In the genomic region with DNA sequence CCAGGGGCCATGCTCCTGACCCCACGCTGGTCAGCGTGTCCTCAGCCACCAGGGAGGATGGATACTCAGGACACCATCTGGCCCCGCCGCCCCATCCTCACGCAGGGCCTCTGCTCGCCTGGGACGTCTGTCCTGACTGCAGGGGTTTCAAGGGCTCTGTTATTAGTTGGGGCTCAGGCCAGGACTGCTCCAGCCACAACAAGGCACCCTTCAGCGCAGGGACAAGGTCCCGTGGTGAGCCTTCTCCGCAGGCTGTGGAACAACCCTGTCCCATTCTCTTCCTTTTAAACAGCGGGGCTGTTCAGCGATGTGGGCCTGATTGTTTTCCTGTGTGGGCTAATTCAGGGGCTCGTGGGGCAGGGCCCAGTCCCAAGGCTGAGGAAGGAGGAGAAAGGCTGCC, we compare ENCODE assay signal across 12 cellular contexts.
DNase-seq lines count a peak whose midpoint lies in the region; ATAC-seq and TF ChIP-seq lines count a peak whose summit lies in the region.
"Had no signal": no experiment of that assay in that cellular context is flagged by ENCODE, and none has a peak within 500 bp of the region (broad histone marks: within the 10 kb centered on the region; RNA-seq: fewer than 3 reads in every experiment).

No MANE protein-coding gene starts in this region.

- H3K36me3 Mint-ChIP-seq in activated naive CD4-positive, alpha-beta T cell treated with anti-CD3 and anti-CD28 coated beads, Interleukin-2, amount 50 U/mL, for 24 hours, result peaks cover 3% of the 10 kb centered on the region
- peaks cover 38% of the 10 kb centered on the region for H3K36me3 Mint-ChIP-seq in activated naive CD8-positive, alpha-beta T cell treated with anti-CD3 and anti-CD28 coated beads, Interleukin-2, amount 50 U/mL, for 24 hours (ENCODE audit: low read depth)

- H3K27ac ChIP-seq in layer of hippocampus (ENCODE audit: low read depth, low read length) (peak overlapping the region; percentile 93), PC-3 (ENCODE audit: low read length) (no peak overlapping the region)

- no peaks in the 10 kb centered on the region for H3K79me2 ChIP-seq in PC-3 (ENCODE audit: low read length)

- TF ChIP-seq CTCF in PC-3 (conservative IDR thresholded peaks at IDR 0.05; ENCODE audit: low read depth, low read length), result no peak

- no peak for ATAC-seq in activated naive CD8-positive, alpha-beta T cell treated with anti-CD3 and anti-CD28 coated beads, Interleukin-2, amount 50 U/mL, for 24 hours
- ATAC-seq in GM21825 (IDR thresholded peaks at IDR 0.05; ENCODE audit: unreplicated experiment), result no peak
- ATAC-seq in PC-3, result no peak

- H3K27ac Mint-ChIP-seq in activated naive CD4-positive, alpha-beta T cell treated with anti-CD3 and anti-CD28 coated beads, Interleukin-2, amount 50 U/mL, for 24 hours, result peak overlapping the region; percentile 76
- peak overlapping the region; percentile 69 for H3K27ac Mint-ChIP-seq in activated naive CD8-positive, alpha-beta T cell treated with anti-CD3 and anti-CD28 coated beads, Interleukin-2, amount 50 U/mL, for 24 hours

- CTCF ChIA-PET in PC-3 (lab: Charles Lee), result no interaction called here

- no TSS peak for BruUV-seq in PC-3 (replicated peaks; lab: Mats Ljungman, UMichigan)

- DNase-seq in activated naive CD4-positive, alpha-beta T cell treated with Interleukin-2 at 50 U/mL for 16 hours, result no peak
- DNase-seq in activated naive CD8-positive, alpha-beta T cell treated with anti-CD3 and anti-CD28 coated beads, Interleukin-2, amount 50 U/mL, for 24 hours, result no peak
- peak; percentile 89 for DNase-seq in superior temporal gyrus (ENCODE audit: extremely low spot score)
- no peak for DNase-seq in RKO (ENCODE audit: low spot score)
- no peak for DNase-seq in PC-3
- DNase-seq: activated CD4-positive, alpha-beta T cell treated with anti-CD3 and anti-CD28 coated beads for 1 hour; EL; KG1; NCI-H2029 treated with DMSO at 0.1 percent for 48 hours had no signal

- H3K9me3 Mint-ChIP-seq in activated naive CD4-positive, alpha-beta T cell treated with anti-CD3 and anti-CD28 coated beads, Interleukin-2, amount 50 U/mL, for 24 hours, result no peaks in the 10 kb centered on the region
- H3K9me3 Mint-ChIP-seq in activated naive CD8-positive, alpha-beta T cell treated with anti-CD3 and anti-CD28 coated beads, Interleukin-2, amount 50 U/mL, for 24 hours, result no peaks in the 10 kb centered on the region

- no peaks in the 10 kb centered on the region for H3K27me3 Mint-ChIP-seq in activated naive CD4-positive, alpha-beta T cell treated with anti-CD3 and anti-CD28 coated beads, Interleukin-2, amount 50 U/mL, for 24 hours
- no peaks in the 10 kb centered on the region for H3K27me3 Mint-ChIP-seq in activated naive CD8-positive, alpha-beta T cell treated with anti-CD3 and anti-CD28 coated beads, Interleukin-2, amount 50 U/mL, for 24 hours

- H3K4me1 Mint-ChIP-seq in activated naive CD4-positive, alpha-beta T cell treated with anti-CD3 and anti-CD28 coated beads, Interleukin-2, amount 50 U/mL, for 24 hours, result peaks cover 91% of the 10 kb centered on the region
- H3K4me1 Mint-ChIP-seq in activated naive CD8-positive, alpha-beta T cell treated with anti-CD3 and anti-CD28 coated beads, Interleukin-2, amount 50 U/mL, for 24 hours, result peaks cover 92% of the 10 kb centered on the region

- no peaks in the 10 kb centered on the region for H3K9me3 ChIP-seq in PC-3 (ENCODE audit: low read length)

- H3K4me2 ChIP-seq in PC-3 (ENCODE audit: low read length), result no peak overlapping the region

- H3K9me2 ChIP-seq in PC-3 (replicated peaks; ENCODE audit: low read length), result no peaks in the 10 kb centered on the region

- H4K20me1 ChIP-seq in PC-3 (ENCODE audit: low read length), result no peaks in the 10 kb centered on the region

- POLR2A ChIA-PET in PC-3 (lab: Charles Lee; ENCODE audit: unreplicated experiment), result no interaction called here

- no peak overlapping the region for H3K4me3 ChIP-seq in PC-3 (ENCODE audit: low read length)

- H3K4me1 ChIP-seq in PC-3 (ENCODE audit: insufficient read depth, low read length), result peaks cover 15% of the 10 kb centered on the region

- no peaks in the 10 kb centered on the region for H3F3A ChIP-seq in PC-3 (ENCODE audit: low read length, unreplicated experiment)

- intact Hi-C loops in PC-3 (cut with micrococcal nuclease), result loop anchor here (10.0 kb wide), 1 partner anchor 262 kb away; the partner anchor contains the start of gene SHC3

- no peak overlapping the region for H3K9ac ChIP-seq in PC-3 (ENCODE audit: low read length)

- H2AFZ ChIP-seq in PC-3 (ENCODE audit: low read length), result no peak overlapping the region

- no peaks in the 10 kb centered on the region for H3K36me3 ChIP-seq in PC-3 (ENCODE audit: low read depth, low read length)

- peak overlapping the region; percentile 26 for H3K4me3 Mint-ChIP-seq in activated naive CD4-positive, alpha-beta T cell treated with anti-CD3 and anti-CD28 coated beads, Interleukin-2, amount 50 U/mL, for 24 hours
- no peak overlapping the region for H3K4me3 Mint-ChIP-seq in activated naive CD8-positive, alpha-beta T cell treated with anti-CD3 and anti-CD28 coated beads, Interleukin-2, amount 50 U/mL, for 24 hours

- H3K27me3 ChIP-seq in layer of hippocampus (ENCODE audit: control insufficient read depth, insufficient read depth, low read length) (no peaks in the 10 kb centered on the region), PC-3 (ENCODE audit: low read length) (no peaks in the 10 kb centered on the region)
